In genomic region chr3:12898980-12899755, GRCh38 we compare ENCODE assay signal across 20 cellular contexts. TPM values are rescaled to one million over a fixed set of nuclear protein-coding genes. Genes with fewer than 3 reads are reported as not detected.
A peak's percentile ranks its signal among the peaks of the same experiment; 100 is the strongest.
DNase-seq lines count a peak whose midpoint lies in the region; ATAC-seq, FAIRE-seq and TF ChIP-seq lines count a peak whose summit lies in the region.
"Had no signal": no experiment of that assay in that cellular context is flagged by ENCODE, and none has a peak within 500 bp of the region (broad histone marks: within the 10 kb centered on the region; RNA-seq: fewer than 3 reads in every experiment).

No MANE protein-coding gene starts in this region.

- H4K20me1 ChIP-seq in BLaER1 = peaks cover 91% of the 10 kb centered on the region

- no peak overlapping the region for H3K27ac ChIP-seq in BLaER1
- no peak overlapping the region for H3K27ac ChIP-seq in Panc1 (ENCODE audit: low read length)
- no peak overlapping the region for H3K27ac ChIP-seq in kidney (ENCODE audit: low read depth in 2 of 2, low read length in 2 of 2)
- peak overlapping the region; percentile 92 for H3K27ac ChIP-seq in parathyroid adenoma
- H3K27ac ChIP-seq: GM23248, PC-9 had no signal

- H3K27me3 ChIP-seq in BLaER1 (no peaks in the 10 kb centered on the region), Panc1 (ENCODE audit: control insufficient read depth, insufficient read depth, low read length) (no peaks in the 10 kb centered on the region), parathyroid adenoma (ENCODE audit: control insufficient read depth, insufficient read depth, low read length) (no peaks in the 10 kb centered on the region)
- H3K27me3 ChIP-seq: MG63 had no signal

- ATAC-seq in Panc1 = no peak

- TF ChIP-seq CTCF in Panc1 (IDR thresholded peaks at IDR 0.05) = no peak
- no peak for TF ChIP-seq CTCF in kidney (IDR thresholded peaks at IDR 0.05; ENCODE audit: borderline replicate concordance, extremely low read depth, insufficient read depth)
- TF ChIP-seq CTCF in parathyroid adenoma (IDR thresholded peaks at IDR 0.05) = peak; percentile 41

- H3K4me2 ChIP-seq in BLaER1 (0 out of 2 replicates have a peak overlapping the region, but pooled peaks have one; percentile 13), parathyroid adenoma (ENCODE audit: low read length) (peak overlapping the region; percentile 85)
- H3K4me2 ChIP-seq: PC-9 had no signal

- DNase-seq in Panc1 (ENCODE audit: low read depth, low spot score) = no peak
- peak; percentile 68 for DNase-seq in kidney
- DNase-seq in NOMO-1 treated with DMSO at 0.1 percent for 48 hours (lab: John Stamatoyannopoulos, UW; ENCODE audit: unreplicated experiment) = no peak
- DNase-seq in activated CD8-positive, alpha-beta memory T cell treated with anti-CD3 and anti-CD28 coated beads for 24 hours = no peak
- DNase-seq in SKM-1 treated with dmso at 0.1 percent for 144 hours (lab: John Stamatoyannopoulos, UW; ENCODE audit: unreplicated experiment) = no peak
- no peak for DNase-seq in stimulated activated CD4-positive, alpha-beta T cell treated with anti-CD3 and anti-CD28 coated beads, Interleukin-4, amount 100 ng/mL, for 24 hours
- DNase-seq: ACHN, AML-193, DMS53, GM23248, Karpas-422, MG63, NCI-H1092, NCI-H146, NCI-H2081, NCI-H510A, NCI-H774, PC-9 had no signal

- H3K4me3 ChIP-seq in BLaER1 (no peak overlapping the region), Panc1 (ENCODE audit: low read depth in 2 of 2, low read length in 2 of 2) (no peak overlapping the region), kidney (ENCODE audit: low read length in 2 of 2) (no peak overlapping the region), parathyroid adenoma (ENCODE audit: low read depth, low read length) (peak overlapping the region; percentile 54)
- H3K4me3 ChIP-seq: GM23248, MG63, PC-9 had no signal

- no peak for FAIRE-seq in kidney (lab: Jason Lieb, UNC)

- CTCF ChIA-PET in Panc1 (lab: Charles Lee) = no interaction called here

- H3K36me3 ChIP-seq in BLaER1 (peaks cover 50% of the 10 kb centered on the region), Panc1 (ENCODE audit: control insufficient read depth, insufficient read depth, low read length) (no peaks in the 10 kb centered on the region), kidney (ENCODE audit: control insufficient read depth in 1 of 2, insufficient read depth in 2 of 2, low read length in 2 of 2) (peaks cover 8 to 16% of the 10 kb centered on the region in 2 donors), parathyroid adenoma (ENCODE audit: control insufficient read depth, insufficient read depth, low read length) (no peaks in the 10 kb centered on the region)
- H3K36me3 ChIP-seq: MG63 had no signal

- POLR2A ChIA-PET in Panc1 (lab: Charles Lee) = no interaction called here

- no peaks in the 10 kb centered on the region for H3K9me3 ChIP-seq in BLaER1
- H3K9me3 ChIP-seq in Panc1 (ENCODE audit: control insufficient read depth, insufficient read depth, low read depth, low read length) = no peaks in the 10 kb centered on the region
- H3K9me3 ChIP-seq in kidney (ENCODE audit: control insufficient read depth in 1 of 2, low read length in 2 of 2) = no peaks in the 10 kb centered on the region
- H3K9me3 ChIP-seq in parathyroid adenoma (ENCODE audit: control insufficient read depth, low read length) = no peaks in the 10 kb centered on the region
- H3K9me3 ChIP-seq: MG63 had no signal

- in situ Hi-C loops in Panc1 (cut with HindIII; ENCODE audit: low pct_unique_long_range_greater_than_20kb, low sequenced_read_pairs) = no loop called here

- H3K9ac ChIP-seq in BLaER1 = no peak overlapping the region
- H3K9ac ChIP-seq in kidney (ENCODE audit: low read length in 2 of 2) = no peak overlapping the region
- no peak overlapping the region for H3K9ac ChIP-seq in parathyroid adenoma
- H3K9ac ChIP-seq: GM23248 had no signal

- H3K4me1 ChIP-seq in BLaER1 (peaks cover 61% of the 10 kb centered on the region), Panc1 (ENCODE audit: control insufficient read depth, insufficient read depth, low read length) (no peaks in the 10 kb centered on the region), kidney (ENCODE audit: control insufficient read depth in 1 of 2, insufficient read depth in 1 of 2, low read depth in 1 of 2, low read length in 2 of 2) (peaks cover 0 to 7% of the 10 kb centered on the region in 2 donors), parathyroid adenoma (peaks cover 51% of the 10 kb centered on the region)

- intact Hi-C loops in Panc1 (cut with micrococcal nuclease; ENCODE audit: unreplicated experiment) (no loop called here), kidney (cut with DNase I) (no loop called here)

- BruUV-seq in Panc1 (replicated peaks; lab: Mats Ljungman, UMichigan) = TSS peak; percentile 59

- peak overlapping the region; percentile 79 for H2AFZ ChIP-seq in parathyroid adenoma
- H2AFZ ChIP-seq: GM23248, PC-9 had no signal

- peaks cover 2% of the 10 kb centered on the region for H3K79me2 ChIP-seq in parathyroid adenoma

RNA-seq across cellular contexts. Expression of gene RPL32, which starts 57.8 kb away (rescaled TPM):
- total RNA-seq in Panc1 (2021; ENCODE audit: unreplicated experiment) (794 TPM), kidney (1,227 TPM)
- polyA plus RNA-seq in Panc1 (2012; ENCODE audit: insufficient read length) = 1,133 TPM
- 2,612 TPM for polyA plus RNA-seq in kidney (ENCODE audit: insufficient read depth, low read depth, low replicate concordance)
